ENCODE assay signal across 8 cellular contexts in genomic region chr3:190811775-190812480, GRCh38. TPM values are rescaled to one million over a fixed set of nuclear protein-coding genes. Genes with fewer than 3 reads are reported as not detected.
DNase-seq lines count a peak whose midpoint lies in the region; ATAC-seq and TF ChIP-seq lines count a peak whose summit lies in the region.

No MANE protein-coding gene starts in this region.

- intact Hi-C loops in activated T-helper 1 cell treated with anti-CD3 and anti-CD28 coated beads, Interleukin-12 subunit alpha, Interleukin-12 subunit beta, Interleukin-2, Interleukin-4 antibody, amounts not matched to agents 30 ng/mL and 10 ng/mL and 1 ng/mL, durations not matched to agents 14 hours and 24 hours and 36 hours (cut with micrococcal nuclease), result loop anchor here (2.0 kb wide), 1 partner anchor 239 kb away; no protein-coding TSS in a partner anchor

- DNase-seq in Daoy (ENCODE audit: low read depth), result peak; percentile 69
- peak; percentile 25 for DNase-seq in HuH-7 (ENCODE audit: low spot score)
- peak; percentile 66 for DNase-seq in RPMI7951 (ENCODE audit: low read depth)
- DNase-seq in erythroblast (lab: John Stamatoyannopoulos, UW), result peak; percentile 53 to 72
- DNase-seq in omental fat pad (ENCODE audit: low spot score), result no peak
- DNase-seq in activated T-helper 1 cell treated with anti-CD3 and anti-CD28 coated beads, Interleukin-12 subunit alpha, Interleukin-12 subunit beta, Interleukin-2, Interleukin-4 antibody, amounts not matched to agents 30 ng/mL and 10 ng/mL and 1 ng/mL, durations not matched to agents 14 hours and 24 hours and 36 hours (ENCODE audit: low spot score), result no peak

- no peaks in the 10 kb centered on the region for H3K4me1 Mint-ChIP-seq in activated T-helper 1 cell treated with anti-CD3 and anti-CD28 coated beads, Interleukin-12 subunit alpha, Interleukin-12 subunit beta, Interleukin-2, Interleukin-4 antibody, amounts not matched to agents 30 ng/mL and 10 ng/mL and 1 ng/mL, durations not matched to agents 14 hours and 24 hours and 36 hours (ENCODE audit: low read depth)

- no peak overlapping the region for H3K4me3 Mint-ChIP-seq in activated T-helper 1 cell treated with anti-CD3 and anti-CD28 coated beads, Interleukin-12 subunit alpha, Interleukin-12 subunit beta, Interleukin-2, Interleukin-4 antibody, amounts not matched to agents 30 ng/mL and 10 ng/mL and 1 ng/mL, durations not matched to agents 14 hours and 24 hours and 36 hours

- no peak for TF ChIP-seq POLR2A in erythroblast (IDR thresholded peaks at IDR 0.05; ENCODE audit: low read length)

- H3K27ac Mint-ChIP-seq in activated T-helper 1 cell treated with anti-CD3 and anti-CD28 coated beads, Interleukin-12 subunit alpha, Interleukin-12 subunit beta, Interleukin-2, Interleukin-4 antibody, amounts not matched to agents 30 ng/mL and 10 ng/mL and 1 ng/mL, durations not matched to agents 14 hours and 24 hours and 36 hours, result no peak overlapping the region

- no peak for TF ChIP-seq CTCF in omental fat pad (IDR thresholded peaks at IDR 0.05)

- H3K27me3 Mint-ChIP-seq in activated T-helper 1 cell treated with anti-CD3 and anti-CD28 coated beads, Interleukin-12 subunit alpha, Interleukin-12 subunit beta, Interleukin-2, Interleukin-4 antibody, amounts not matched to agents 30 ng/mL and 10 ng/mL and 1 ng/mL, durations not matched to agents 14 hours and 24 hours and 36 hours (ENCODE audit: insufficient read depth), result no peaks in the 10 kb centered on the region

- ATAC-seq in GM21367 (IDR thresholded peaks at IDR 0.05; ENCODE audit: unreplicated experiment), result peak; percentile 88
- peak; percentile 37 for ATAC-seq in omental fat pad (ENCODE audit: low FRiP score)
- no peak for ATAC-seq in activated CD4-positive, CD25-positive, alpha-beta regulatory T cell treated with anti-CD3 and anti-CD28 coated beads, Interleukin-2, amount 50 U/mL, for 24 hours

- H3K9me3 Mint-ChIP-seq in activated T-helper 1 cell treated with anti-CD3 and anti-CD28 coated beads, Interleukin-12 subunit alpha, Interleukin-12 subunit beta, Interleukin-2, Interleukin-4 antibody, amounts not matched to agents 30 ng/mL and 10 ng/mL and 1 ng/mL, durations not matched to agents 14 hours and 24 hours and 36 hours, result no peaks in the 10 kb centered on the region

- no peaks in the 10 kb centered on the region for H3K36me3 Mint-ChIP-seq in activated T-helper 1 cell treated with anti-CD3 and anti-CD28 coated beads, Interleukin-12 subunit alpha, Interleukin-12 subunit beta, Interleukin-2, Interleukin-4 antibody, amounts not matched to agents 30 ng/mL and 10 ng/mL and 1 ng/mL, durations not matched to agents 14 hours and 24 hours and 36 hours (ENCODE audit: low read depth)

RNA-seq across cellular contexts. Expression of gene GMNC, which starts 50.6 kb away (rescaled TPM):
- not detected in 2 replicates for total RNA-seq in Daoy (2014; rRNA removed; shearing (Covaris generic))
- not detected in 2 replicates for total RNA-seq in RPMI7951 (2014; rRNA removed; shearing (Covaris generic))
- not detected for total RNA-seq in omental fat pad
- total RNA-seq in activated T-helper 1 cell treated with anti-CD3 and anti-CD28 coated beads, Interleukin-12 subunit alpha, Interleukin-12 subunit beta, Interleukin-2, Interleukin-4 antibody, amounts not matched to agents 30 ng/mL and 10 ng/mL and 1 ng/mL, durations not matched to agents 14 hours and 24 hours and 36 hours, result not detected in 2 replicates

Comparison
In these comparisons a context has a peak if more than half of its experiments do, and no peak if none do; other contexts are left out.
1. DNase-seq: peak in Daoy (single experiment), HuH-7 (single experiment), RPMI7951 (single experiment) and erythroblast (2 of 2); none in omental fat pad (single experiment) and activated T-helper 1 cell treated with anti-CD3 and anti-CD28 coated beads, Interleukin-12 subunit alpha, Interleukin-12 subunit beta, Interleukin-2, Interleukin-4 antibody, amounts not matched to agents 30 ng/mL and 10 ng/mL and 1 ng/mL, durations not matched to agents 14 hours and 24 hours and 36 hours (single experiment).
2. ATAC-seq: peak in GM21367 (single experiment) and omental fat pad (single experiment); none in activated CD4-positive, CD25-positive, alpha-beta regulatory T cell treated with anti-CD3 and anti-CD28 coated beads, Interleukin-2, amount 50 U/mL, for 24 hours (0 of 2).